Comparison of ENCODE assay signal across 13 cellular contexts in the genomic region with DNA sequence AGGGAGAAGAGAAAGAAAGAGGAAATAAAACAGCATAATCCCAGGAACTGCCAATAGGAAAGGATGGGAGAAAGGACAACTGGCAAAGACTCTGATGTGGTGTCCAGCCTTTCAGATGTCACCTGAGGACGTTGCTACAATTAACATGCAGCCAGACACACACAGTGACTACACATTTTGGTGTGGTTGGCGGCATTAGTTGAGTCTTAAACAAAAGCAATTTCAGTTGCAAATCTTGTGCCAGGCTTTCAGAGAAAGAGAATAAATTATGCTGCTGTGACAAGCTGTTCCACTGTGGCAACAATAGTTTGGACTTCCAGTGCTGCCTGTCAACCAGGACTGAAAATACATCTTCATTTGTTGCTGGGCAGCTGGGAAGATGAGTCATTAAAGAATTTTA.
DNase-seq lines count a peak whose midpoint lies in the region; ATAC-seq and TF ChIP-seq lines count a peak whose summit lies in the region.
"Had no signal": no experiment of that assay in that cellular context is flagged by ENCODE, and none has a peak within 500 bp of the region (broad histone marks: within the 10 kb centered on the region; RNA-seq: fewer than 3 reads in every experiment).

No MANE protein-coding gene starts in this region.

- peaks cover 58% of the 10 kb centered on the region for H3K27me3 ChIP-seq in PC-3 (ENCODE audit: low read length)
- H3K27me3 ChIP-seq: BLaER1 had no signal

- peaks cover 0 to 28% (median 4%) of the 10 kb centered on the region in 5 experiments for H3K9me3 Mint-ChIP-seq in brain

- no TSS peak for BruUV-seq in PC-3 (replicated peaks; lab: Mats Ljungman, UMichigan)

- no peaks in the 10 kb centered on the region for H3F3A ChIP-seq in PC-3 (ENCODE audit: low read length, unreplicated experiment)

- no peak overlapping the region for H3K4me3 ChIP-seq in PC-3 (ENCODE audit: low read length)
- H3K4me3 ChIP-seq: A549, BLaER1, GM23338 had no signal

- no peaks in the 10 kb centered on the region for H3K36me3 Mint-ChIP-seq in brain
- H3K36me3 Mint-ChIP-seq: CD8-positive, alpha-beta memory T cell had no signal

- no peaks in the 10 kb centered on the region for H3K9me2 ChIP-seq in PC-3 (replicated peaks; ENCODE audit: low read length)

- no peak overlapping the region for H3K27ac ChIP-seq in PC-3 (ENCODE audit: low read length)
- H3K27ac ChIP-seq: A549, BLaER1 had no signal

- CTCF ChIA-PET in PC-3 (lab: Charles Lee), result no interaction called here

- H3K27me3 Mint-ChIP-seq in brain, result no peaks in the 10 kb centered on the region

- no peaks in the 10 kb centered on the region for H3K9me3 ChIP-seq in PC-3 (ENCODE audit: low read length)
- H3K9me3 ChIP-seq: A549, Caco-2 had no signal

- peak; percentile 11 for DNase-seq in G401 (ENCODE audit: low spot score)
- DNase-seq in midbrain (lab: John Stamatoyannopoulos, UW), result peak; percentile 57
- DNase-seq in superior temporal gyrus (ENCODE audit: extremely low spot score), result peak; percentile 62
- no peak for DNase-seq in 8988T
- DNase-seq in PC-3, result no peak
- DNase-seq: Caco-2; CD8-positive, alpha-beta memory T cell; H7 had no signal

- no peak for TF ChIP-seq CTCF in brain (conservative IDR thresholded peaks at IDR 0.05)
- TF ChIP-seq CTCF in PC-3 (conservative IDR thresholded peaks at IDR 0.05; ENCODE audit: low read depth, low read length), result no peak

- no peaks in the 10 kb centered on the region for H3K79me2 ChIP-seq in PC-3 (ENCODE audit: low read length)

- intact Hi-C loops in PC-3 (cut with micrococcal nuclease), result no loop called here

- POLR2A ChIA-PET in PC-3 (lab: Charles Lee; ENCODE audit: unreplicated experiment), result interaction anchor here (0.7 kb wide), 1 partner anchor 200 kb away, joined by 3 read pairs; no protein-coding TSS in a partner anchor

- H3K4me1 Mint-ChIP-seq in brain, result peaks cover 22% of the 10 kb centered on the region
- H3K4me1 Mint-ChIP-seq: CD8-positive, alpha-beta memory T cell had no signal

- H3K9ac ChIP-seq in PC-3 (ENCODE audit: low read length), result no peak overlapping the region
- H3K9ac ChIP-seq: BLaER1 had no signal

- no peak overlapping the region for H2AFZ ChIP-seq in PC-3 (ENCODE audit: low read length)
- H2AFZ ChIP-seq: GM23338 had no signal

- no peaks in the 10 kb centered on the region for H3K4me1 ChIP-seq in PC-3 (ENCODE audit: insufficient read depth, low read length)
- H3K4me1 ChIP-seq: A549, Caco-2 had no signal

- no peak for ATAC-seq in HG03442 (IDR thresholded peaks at IDR 0.05; ENCODE audit: unreplicated experiment)
- ATAC-seq in PC-3, result no peak
- ATAC-seq: A549, GM23338 had no signal

- H3K27ac Mint-ChIP-seq in brain, result peak overlapping the region in 3 of 5 experiments; percentile 46 to 83 (median 61)
- H3K27ac Mint-ChIP-seq: CD8-positive, alpha-beta memory T cell; GM23338 had no signal

- H4K20me1 ChIP-seq in PC-3 (ENCODE audit: low read length), result no peaks in the 10 kb centered on the region
- H4K20me1 ChIP-seq: BLaER1 had no signal

- H3K4me3 Mint-ChIP-seq in brain, result peak overlapping the region in 1 of 5 experiments; percentile 14
- H3K4me3 Mint-ChIP-seq: CD8-positive, alpha-beta memory T cell; GM23338 had no signal

- in situ Hi-C loops in G401 (cut with HindIII; ENCODE audit: low sequenced_read_pairs), result no loop called here

- H3K4me2 ChIP-seq in PC-3 (ENCODE audit: low read length), result no peak overlapping the region
- H3K4me2 ChIP-seq: A549, GM23338 had no signal

- no peaks in the 10 kb centered on the region for H3K36me3 ChIP-seq in PC-3 (ENCODE audit: low read depth, low read length)
- H3K36me3 ChIP-seq: BLaER1 had no signal

Comparison
In these comparisons a context has a peak if more than half of its experiments do, and no peak if none do; other contexts are left out.
1. DNase-seq: peak in G401 (single experiment), midbrain (single experiment) and superior temporal gyrus (single experiment); none in 8988T (single experiment) and PC-3 (single experiment).